1 cellular context compared by ENCODE assay signal in the genomic region with DNA sequence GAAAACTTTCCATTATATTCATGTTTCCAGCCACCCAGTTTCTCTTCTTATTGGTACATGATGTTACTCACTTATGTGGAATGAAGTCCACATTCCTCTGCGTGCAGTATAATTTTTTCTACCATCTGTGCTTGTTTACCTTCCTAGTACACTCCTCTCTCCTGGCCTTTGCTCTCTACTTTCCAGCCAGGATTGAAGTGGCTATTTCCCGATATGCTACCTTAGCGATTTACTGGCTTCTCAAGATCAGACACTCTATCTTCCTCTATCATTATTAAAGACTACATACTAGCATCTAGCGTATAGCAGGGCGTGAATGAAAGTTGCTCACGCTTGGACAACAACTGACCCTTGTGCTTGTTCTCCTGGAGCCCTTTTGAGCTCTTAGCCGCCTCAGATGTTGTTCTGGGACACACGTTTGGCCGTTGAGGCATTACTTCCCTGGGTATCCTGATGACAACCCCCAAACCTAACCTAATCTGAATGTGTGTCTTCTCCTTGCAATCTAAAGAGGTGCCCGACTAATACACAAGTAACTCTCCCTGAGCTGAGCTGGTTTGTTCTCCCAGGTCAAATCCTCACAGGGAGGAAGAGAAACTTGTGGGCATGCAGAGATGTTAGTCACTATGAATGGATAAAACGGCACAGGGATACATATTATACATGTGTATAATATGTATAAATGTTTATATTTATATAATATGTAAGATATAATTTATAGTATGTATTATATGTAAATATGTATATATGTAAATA.
TF ChIP-seq lines count a peak whose summit lies in the region.

No MANE protein-coding gene starts in this region.

TF ChIP-seq in HepG2, 621 proteins besides CTCF, POLR2A, EP300 and RAD21 (continued from another document and continues in another):
- no peak for TF ChIP-seq KLF11 (CRISPR knock-in tag; IDR thresholded peaks at IDR 0.05)
- TF ChIP-seq, protein P1, sequence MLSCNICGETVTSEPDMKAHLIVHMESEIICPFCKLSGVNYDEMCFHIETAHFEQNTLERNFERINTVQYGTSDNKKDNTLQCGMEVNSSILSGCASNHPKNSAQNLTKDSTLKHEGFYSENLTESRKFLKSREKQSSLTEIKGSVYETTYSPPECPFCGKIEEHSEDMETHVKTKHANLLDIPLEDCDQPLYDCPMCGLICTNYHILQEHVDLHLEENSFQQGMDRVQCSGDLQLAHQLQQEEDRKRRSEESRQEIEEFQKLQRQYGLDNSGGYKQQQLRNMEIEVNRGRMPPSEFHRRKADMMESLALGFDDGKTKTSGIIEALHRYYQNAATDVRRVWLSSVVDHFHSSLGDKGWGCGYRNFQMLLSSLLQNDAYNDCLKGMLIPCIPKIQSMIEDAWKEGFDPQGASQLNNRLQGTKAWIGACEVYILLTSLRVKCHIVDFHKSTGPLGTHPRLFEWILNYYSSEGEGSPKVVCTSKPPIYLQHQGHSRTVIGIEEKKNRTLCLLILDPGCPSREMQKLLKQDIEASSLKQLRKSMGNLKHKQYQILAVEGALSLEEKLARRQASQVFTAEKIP (CRISPR knock-in tag; IDR thresholded peaks at IDR 0.05; ENCODE audit: borderline replicate concordance) = no peak
- no peak for TF ChIP-seq KLF13 (CRISPR knock-in tag; IDR thresholded peaks at IDR 0.05)
- TF ChIP-seq, protein P2, sequence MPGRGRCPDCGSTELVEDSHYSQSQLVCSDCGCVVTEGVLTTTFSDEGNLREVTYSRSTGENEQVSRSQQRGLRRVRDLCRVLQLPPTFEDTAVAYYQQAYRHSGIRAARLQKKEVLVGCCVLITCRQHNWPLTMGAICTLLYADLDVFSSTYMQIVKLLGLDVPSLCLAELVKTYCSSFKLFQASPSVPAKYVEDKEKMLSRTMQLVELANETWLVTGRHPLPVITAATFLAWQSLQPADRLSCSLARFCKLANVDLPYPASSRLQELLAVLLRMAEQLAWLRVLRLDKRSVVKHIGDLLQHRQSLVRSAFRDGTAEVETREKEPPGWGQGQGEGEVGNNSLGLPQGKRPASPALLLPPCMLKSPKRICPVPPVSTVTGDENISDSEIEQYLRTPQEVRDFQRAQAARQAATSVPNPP (CRISPR knock-in tag; IDR thresholded peaks at IDR 0.05) = no peak
- TF ChIP-seq GATAD1 (CRISPR knock-in tag; IDR thresholded peaks at IDR 0.05) = no peak
- TF ChIP-seq, protein P3, sequence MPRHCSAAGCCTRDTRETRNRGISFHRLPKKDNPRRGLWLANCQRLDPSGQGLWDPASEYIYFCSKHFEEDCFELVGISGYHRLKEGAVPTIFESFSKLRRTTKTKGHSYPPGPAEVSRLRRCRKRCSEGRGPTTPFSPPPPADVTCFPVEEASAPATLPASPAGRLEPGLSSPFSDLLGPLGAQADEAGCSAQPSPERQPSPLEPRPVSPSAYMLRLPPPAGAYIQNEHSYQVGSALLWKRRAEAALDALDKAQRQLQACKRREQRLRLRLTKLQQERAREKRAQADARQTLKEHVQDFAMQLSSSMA (CRISPR knock-in tag; IDR thresholded peaks at IDR 0.05) = no peak
- TF ChIP-seq BRCA1 (CRISPR knock-in tag; IDR thresholded peaks at IDR 0.05) = no peak
- TF ChIP-seq ZNF142 (CRISPR knock-in tag; IDR thresholded peaks at IDR 0.05) = no peak
- TF ChIP-seq, protein P4, sequence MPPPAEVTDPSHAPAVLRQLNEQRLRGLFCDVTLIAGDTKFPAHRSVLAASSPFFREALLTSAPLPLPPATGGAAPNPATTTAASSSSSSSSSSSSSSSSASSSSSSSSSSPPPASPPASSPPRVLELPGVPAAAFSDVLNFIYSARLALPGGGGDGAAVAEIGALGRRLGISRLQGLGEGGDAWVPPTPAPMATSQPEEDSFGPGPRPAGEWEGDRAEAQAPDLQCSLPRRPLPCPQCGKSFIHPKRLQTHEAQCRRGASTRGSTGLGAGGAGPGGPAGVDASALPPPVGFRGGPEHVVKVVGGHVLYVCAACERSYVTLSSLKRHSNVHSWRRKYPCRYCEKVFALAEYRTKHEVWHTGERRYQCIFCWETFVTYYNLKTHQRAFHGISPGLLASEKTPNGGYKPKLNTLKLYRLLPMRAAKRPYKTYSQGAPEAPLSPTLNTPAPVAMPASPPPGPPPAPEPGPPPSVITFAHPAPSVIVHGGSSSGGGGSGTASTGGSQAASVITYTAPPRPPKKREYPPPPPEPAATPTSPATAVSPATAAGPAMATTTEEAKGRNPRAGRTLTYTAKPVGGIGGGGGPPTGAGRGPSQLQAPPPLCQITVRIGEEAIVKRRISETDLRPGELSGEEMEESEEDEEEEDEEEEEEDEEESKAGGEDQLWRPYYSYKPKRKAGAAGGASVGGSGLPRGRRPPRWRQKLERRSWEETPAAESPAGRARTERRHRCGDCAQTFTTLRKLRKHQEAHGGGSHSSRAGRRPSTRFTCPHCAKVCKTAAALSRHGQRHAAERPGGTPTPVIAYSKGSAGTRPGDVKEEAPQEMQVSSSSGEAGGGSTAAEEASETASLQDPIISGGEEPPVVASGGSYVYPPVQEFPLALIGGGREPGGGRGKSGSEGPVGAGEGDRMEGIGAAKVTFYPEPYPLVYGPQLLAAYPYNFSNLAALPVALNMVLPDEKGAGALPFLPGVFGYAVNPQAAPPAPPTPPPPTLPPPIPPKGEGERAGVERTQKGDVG (CRISPR knock-in tag; IDR thresholded peaks at IDR 0.05; ENCODE audit: borderline replicate concordance) = no peak
- TF ChIP-seq ZNF816 (CRISPR knock-in tag; IDR thresholded peaks at IDR 0.05; ENCODE audit: borderline replicate concordance) = no peak
- TF ChIP-seq FOSL1 (CRISPR knock-in tag; IDR thresholded peaks at IDR 0.05; ENCODE audit: borderline replicate concordance) = no peak; the same call in 1 of the 2 replicates
- no peak for TF ChIP-seq TAF1 (CRISPR knock-in tag; IDR thresholded peaks at IDR 0.05)
- TF ChIP-seq ZNF687 (CRISPR knock-in tag; IDR thresholded peaks at IDR 0.05) = no peak
- TF ChIP-seq, protein P5, sequence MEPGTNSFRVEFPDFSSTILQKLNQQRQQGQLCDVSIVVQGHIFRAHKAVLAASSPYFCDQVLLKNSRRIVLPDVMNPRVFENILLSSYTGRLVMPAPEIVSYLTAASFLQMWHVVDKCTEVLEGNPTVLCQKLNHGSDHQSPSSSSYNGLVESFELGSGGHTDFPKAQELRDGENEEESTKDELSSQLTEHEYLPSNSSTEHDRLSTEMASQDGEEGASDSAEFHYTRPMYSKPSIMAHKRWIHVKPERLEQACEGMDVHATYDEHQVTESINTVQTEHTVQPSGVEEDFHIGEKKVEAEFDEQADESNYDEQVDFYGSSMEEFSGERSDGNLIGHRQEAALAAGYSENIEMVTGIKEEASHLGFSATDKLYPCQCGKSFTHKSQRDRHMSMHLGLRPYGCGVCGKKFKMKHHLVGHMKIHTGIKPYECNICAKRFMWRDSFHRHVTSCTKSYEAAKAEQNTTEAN (CRISPR knock-in tag; conservative IDR thresholded peaks at IDR 0.05) = no peak
- TF ChIP-seq ZNF205 (CRISPR knock-in tag; IDR thresholded peaks at IDR 0.05) = no peak
- no peak for TF ChIP-seq ZNF747 (CRISPR knock-in tag; IDR thresholded peaks at IDR 0.05; ENCODE audit: borderline replicate concordance)
- no peak for TF ChIP-seq ZNF709 (CRISPR knock-in tag; IDR thresholded peaks at IDR 0.05)
- TF ChIP-seq ZNF34 (CRISPR knock-in tag; IDR thresholded peaks at IDR 0.05; ENCODE audit: borderline replicate concordance) = no peak
- no peak for TF ChIP-seq JDP2 (CRISPR knock-in tag; IDR thresholded peaks at IDR 0.05; ENCODE audit: borderline replicate concordance)
- TF ChIP-seq SAP130 (CRISPR knock-in tag; IDR thresholded peaks at IDR 0.05; ENCODE audit: low read depth) = peak; percentile 74
- TF ChIP-seq ZNF101 (CRISPR knock-in tag; IDR thresholded peaks at IDR 0.05; ENCODE audit: borderline replicate concordance, low read depth) = no peak
- TF ChIP-seq NONO (IDR thresholded peaks at IDR 0.05) = no peak
- TF ChIP-seq NONO (CRISPR knock-in tag; conservative IDR thresholded peaks at IDR 0.05) = no peak
- no peak; the same call in 1 of the 2 replicates for TF ChIP-seq FOXP4 (CRISPR knock-in tag; IDR thresholded peaks at IDR 0.05)
- TF ChIP-seq GMEB2 (CRISPR knock-in tag; IDR thresholded peaks at IDR 0.05; ENCODE audit: low read depth) = no peak
- no peak; the same call in 1 of the 2 replicates for TF ChIP-seq EHMT2 (IDR thresholded peaks at IDR 0.05; ENCODE audit: borderline replicate concordance, low read depth, low read length)
- TF ChIP-seq NCOR1 (IDR thresholded peaks at IDR 0.05; ENCODE audit: borderline replicate concordance, low read length) = no peak
